22 cellular contexts compared by ENCODE assay signal in genomic region chr6:44609051-44609612, GRCh38.
"Had no signal": no experiment of that assay in that cellular context is flagged by ENCODE, and none has a peak within 500 bp of the region (broad histone marks: within the 10 kb centered on the region; RNA-seq: fewer than 3 reads in every experiment).

No MANE protein-coding gene starts in this region.

- H3K4me1 ChIP-seq: left ventricle myocardium inferior, sigmoid colon, spleen, suprapubic skin, tibial artery, upper lobe of right lung had no signal

- H3K27ac ChIP-seq: left ventricle myocardium inferior, ovary, sigmoid colon, spleen, suprapubic skin, thoracic aorta, tibial artery, upper lobe of right lung had no signal

- H3K4me3 ChIP-seq: left ventricle myocardium inferior, lung, mucosa of descending colon, ovary, sigmoid colon, spleen, suprapubic skin, thoracic aorta, tibial artery, upper lobe of right lung had no signal

- H3K9me3 ChIP-seq: left ventricle myocardium inferior, mucosa of descending colon, ovary, sigmoid colon, spleen, suprapubic skin, thoracic aorta, tibial artery, upper lobe of right lung had no signal

- ATAC-seq: mucosa of descending colon; naive thymus-derived CD4-positive, alpha-beta T cell; natural killer cell treated with Interleukin-12 subunit alpha and Interleukin-12 subunit beta and Interleukin-15 and Interleukin-18, amount 100 ng/mL, for 72 hours; right cardiac atrium; stimulated activated effector memory CD8-positive, alpha-beta T cell treated with anti-CD3 and anti-CD28 coated beads, Interleukin-12 subunit alpha, Interleukin-12 subunit beta, amount 100 ng/mL, for 72 hours; upper lobe of right lung had no signal

- H3K27me3 ChIP-seq: ovary, sigmoid colon, suprapubic skin, tibial artery, upper lobe of right lung had no signal

- FAIRE-seq: islet of Langerhans, small intestine, urothelium cell line had no signal

- H3K36me3 ChIP-seq: left ventricle myocardium inferior, ovary, sigmoid colon, spleen, suprapubic skin, thoracic aorta, tibial artery, upper lobe of right lung had no signal

- DNase-seq: hypothalamus; immature natural killer cell; left ventricle myocardium inferior; midbrain; mucosa of descending colon; naive thymus-derived CD4-positive, alpha-beta T cell; ovary; right cardiac atrium; sigmoid colon; small intestine; spleen; stimulated activated CD4-positive, alpha-beta T cell treated with anti-CD3 and anti-CD28 coated beads, Interleukin-4, amount 100 ng/mL, for 24 hours; stimulated activated naive CD4-positive, alpha-beta T cell; tibial artery; upper lobe of right lung had no signal
